In genomic region chr2:3201296-3201695, GRCh38 we compare ENCODE assay signal across 1 cellular context.
TF ChIP-seq lines count a peak whose summit lies in the region.

No MANE protein-coding gene starts in this region.

TF ChIP-seq in H1, 55 proteins besides CTCF, POLR2A, EP300 and RAD21:
- no peak for TF ChIP-seq CHD7 (IDR thresholded peaks at IDR 0.05; ENCODE audit: insufficient replicate concordance, low read length)
- no peak for TF ChIP-seq NANOG (IDR thresholded peaks at IDR 0.05; ENCODE audit: insufficient read depth, low read depth, low read length, poor library complexity, severe bottlenecking)
- no peak for TF ChIP-seq RNF2 (IDR thresholded peaks at IDR 0.05; ENCODE audit: borderline replicate concordance, low read depth, low read length, missing control alignments, poor library complexity, severe bottlenecking)
- no peak for TF ChIP-seq SP1 (IDR thresholded peaks at IDR 0.05; ENCODE audit: low read depth, low read length)
- TF ChIP-seq PHF8 (conservative IDR thresholded peaks at IDR 0.05; ENCODE audit: low read depth, low read length): no peak
- no peak for TF ChIP-seq BACH1 (IDR thresholded peaks at IDR 0.05; ENCODE audit: low read length)
- no peak for TF ChIP-seq JUN (IDR thresholded peaks at IDR 0.05; ENCODE audit: low read depth, low read length)
- no peak for TF ChIP-seq TEAD4 (IDR thresholded peaks at IDR 0.05; ENCODE audit: low read depth, low read length)
TF ChIP-seq in H1: peak in this region for 0.
